2 cellular contexts compared by ENCODE assay signal in the genomic region with DNA sequence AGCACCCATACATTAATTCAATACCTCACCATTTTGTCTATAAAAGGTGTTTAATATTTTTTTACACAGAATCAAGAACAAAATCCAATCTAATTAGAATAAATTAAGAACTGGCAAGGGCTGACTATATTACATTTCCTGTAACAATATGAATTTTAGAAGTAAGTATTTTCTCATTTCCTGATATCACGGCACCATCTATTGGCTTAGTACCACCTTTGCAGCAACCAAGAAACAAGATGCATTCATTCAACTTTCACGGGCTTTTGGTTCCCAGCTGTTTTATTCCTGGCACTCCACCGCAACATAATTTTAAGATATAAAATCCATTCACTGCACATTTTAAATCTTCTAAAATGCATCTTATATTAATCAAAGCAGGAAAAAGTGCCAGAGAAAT.
TF ChIP-seq lines count a peak whose summit lies in the region.

No MANE protein-coding gene starts in this region.

TF ChIP-seq in A549, 52 proteins besides CTCF, POLR2A, EP300 and RAD21:
- TF ChIP-seq FOSB (CRISPR knock-in tag; IDR thresholded peaks at IDR 0.05) (no peak), ATOH8 (CRISPR knock-in tag; IDR thresholded peaks at IDR 0.05; ENCODE audit: low read depth) (no peak), FOSL2 (IDR thresholded peaks at IDR 0.05) (no peak), FOSL2 (CRISPR knock-in tag; IDR thresholded peaks at IDR 0.05) (no peak), CHD4 (IDR thresholded peaks at IDR 0.05; ENCODE audit: borderline replicate concordance) (no peak), ZC3H11A (IDR thresholded peaks at IDR 0.05) (no peak), RFX5 (IDR thresholded peaks at IDR 0.05) (no peak), MAFK (IDR thresholded peaks at IDR 0.05; ENCODE audit: partially characterized antibody) (no peak), CBX2 (IDR thresholded peaks at IDR 0.05; ENCODE audit: borderline replicate concordance, low read depth) (no peak), KDM1A (IDR thresholded peaks at IDR 0.05; ENCODE audit: low read depth) (no peak), CBX8 (IDR thresholded peaks at IDR 0.05) (no peak), EHF (CRISPR knock-in tag; IDR thresholded peaks at IDR 0.05) (no peak), ELK1 (IDR thresholded peaks at IDR 0.05; ENCODE audit: low read depth, low read length) (no peak), ESRRA (IDR thresholded peaks at IDR 0.05; ENCODE audit: borderline replicate concordance, low read length) (no peak)

TF ChIP-seq in H1, 55 proteins besides CTCF, POLR2A, EP300 and RAD21:
- TF ChIP-seq JUND (IDR thresholded peaks at IDR 0.05; ENCODE audit: low read length): no peak
- no peak for TF ChIP-seq GTF2F1 (IDR thresholded peaks at IDR 0.05; ENCODE audit: borderline replicate concordance, low read depth, low read length)
- no peak for TF ChIP-seq CHD1 (IDR thresholded peaks at IDR 0.05; ENCODE audit: low read depth, low read length)
- no peak for TF ChIP-seq ASH2L (IDR thresholded peaks at IDR 0.05; ENCODE audit: low read length)
- no peak for TF ChIP-seq POU5F1 (IDR thresholded peaks at IDR 0.05; ENCODE audit: low read depth, low read length)
- no peak for TF ChIP-seq EGR1 (IDR thresholded peaks at IDR 0.05; ENCODE audit: borderline replicate concordance, low read depth, low read length)
- no peak for TF ChIP-seq RBBP5 (IDR thresholded peaks at IDR 0.05; ENCODE audit: borderline replicate concordance, low read depth, low read length)
- TF ChIP-seq TEAD4 (IDR thresholded peaks at IDR 0.05; ENCODE audit: low read depth, low read length): no peak
- no peak for TF ChIP-seq BACH1 (IDR thresholded peaks at IDR 0.05; ENCODE audit: low read length)
